7 cellular contexts compared by ENCODE assay signal in genomic region chr1:108049083-108049819, GRCh38.
DNase-seq lines count a peak whose midpoint lies in the region; ATAC-seq lines count a peak whose summit lies in the region.

No MANE protein-coding gene starts in this region.

- no peaks in the 10 kb centered on the region for H3K4me1 ChIP-seq in Karpas-422 (ENCODE audit: low read length)
- peaks cover 48% of the 10 kb centered on the region for H3K4me1 ChIP-seq in skeletal muscle satellite cell (ENCODE audit: control insufficient read depth, insufficient read depth, low read length)

- H3K9me3 ChIP-seq in Karpas-422 (ENCODE audit: low read length) (no peaks in the 10 kb centered on the region), skeletal muscle satellite cell (replicated peaks; ENCODE audit: low read length) (no peaks in the 10 kb centered on the region)

- H3K36me3 ChIP-seq in Karpas-422 (ENCODE audit: insufficient read depth, low read length) (no peaks in the 10 kb centered on the region), skeletal muscle satellite cell (ENCODE audit: insufficient read depth, low read length) (no peaks in the 10 kb centered on the region)

- H3K4me3 ChIP-seq in Karpas-422 (ENCODE audit: low read length) (no peak overlapping the region), skeletal muscle satellite cell (ENCODE audit: low read length) (peak overlapping the region; percentile 14)

- peaks cover 7% of the 10 kb centered on the region for H3K27me3 Mint-ChIP-seq in activated T-helper 17 cell treated with anti-CD3 and anti-CD28 coated beads, Interleukin-2, amount 50 U/mL, for 72 hours

- H3K79me2 ChIP-seq in Karpas-422 (ENCODE audit: low read length) = no peaks in the 10 kb centered on the region

- H3K4me2 ChIP-seq in Karpas-422 (ENCODE audit: low read depth, low read length, poor library complexity, severe bottlenecking) (no peak overlapping the region), skeletal muscle satellite cell (ENCODE audit: low read length) (peak overlapping the region; percentile 42)

- H2AFZ ChIP-seq in Karpas-422 (ENCODE audit: low read length) = no peak overlapping the region

- no peaks in the 10 kb centered on the region for H3K9me2 ChIP-seq in Karpas-422 (replicated peaks; ENCODE audit: insufficient read depth, low read length)

- H3K27me3 ChIP-seq in Karpas-422 (ENCODE audit: low read length) = no peaks in the 10 kb centered on the region
- H3K27me3 ChIP-seq in skeletal muscle satellite cell (ENCODE audit: control insufficient read depth, insufficient read depth, low read length) = peaks cover 11% of the 10 kb centered on the region

- H3K9ac ChIP-seq in Karpas-422 (ENCODE audit: low read length) (no peak overlapping the region), skeletal muscle satellite cell (ENCODE audit: low read depth, low read length) (no peak overlapping the region)

- H3K36me3 Mint-ChIP-seq in activated T-helper 17 cell treated with anti-CD3 and anti-CD28 coated beads, Interleukin-2, amount 50 U/mL, for 72 hours (ENCODE audit: low read depth) = no peaks in the 10 kb centered on the region

- H3K27ac ChIP-seq in Karpas-422 (ENCODE audit: low read length) = no peak overlapping the region

- peak overlapping the region; percentile 33 for H3K4me3 Mint-ChIP-seq in activated T-helper 17 cell treated with anti-CD3 and anti-CD28 coated beads, Interleukin-2, amount 50 U/mL, for 72 hours

- peaks cover 12% of the 10 kb centered on the region for H3K4me1 Mint-ChIP-seq in activated T-helper 17 cell treated with anti-CD3 and anti-CD28 coated beads, Interleukin-2, amount 50 U/mL, for 72 hours

- H3K27ac Mint-ChIP-seq in activated T-helper 17 cell treated with anti-CD3 and anti-CD28 coated beads, Interleukin-2, amount 50 U/mL, for 72 hours = no peak overlapping the region

- intact Hi-C loops in left cardiac atrium (cut with DNase I) = no loop called here

- ATAC-seq in activated T-helper 17 cell treated with anti-CD3 and anti-CD28 coated beads, Interleukin-2, amount 50 U/mL, for 72 hours (replicated peaks) = peak; percentile 90
- peak; percentile 49 to 57 for ATAC-seq in left cardiac atrium
- ATAC-seq in HG03457 (IDR thresholded peaks at IDR 0.05; ENCODE audit: unreplicated experiment) = no peak

- no peaks in the 10 kb centered on the region for H4K20me1 ChIP-seq in Karpas-422 (ENCODE audit: insufficient read depth, low read depth, low read length)

- DNase-seq in ELF-1 (ENCODE audit: low read depth, low spot score) (peak; percentile 42), Karpas-422 (peak; percentile 72), left cardiac atrium (peak; percentile 44), NCI-H345 treated with DMSO at 0.1 percent for 48 hours (lab: John Stamatoyannopoulos, UW; ENCODE audit: unreplicated experiment) (no peak)

- H3K9me3 Mint-ChIP-seq in activated T-helper 17 cell treated with anti-CD3 and anti-CD28 coated beads, Interleukin-2, amount 50 U/mL, for 72 hours = no peaks in the 10 kb centered on the region
